22 cellular contexts compared by ENCODE assay signal in the genomic region with DNA sequence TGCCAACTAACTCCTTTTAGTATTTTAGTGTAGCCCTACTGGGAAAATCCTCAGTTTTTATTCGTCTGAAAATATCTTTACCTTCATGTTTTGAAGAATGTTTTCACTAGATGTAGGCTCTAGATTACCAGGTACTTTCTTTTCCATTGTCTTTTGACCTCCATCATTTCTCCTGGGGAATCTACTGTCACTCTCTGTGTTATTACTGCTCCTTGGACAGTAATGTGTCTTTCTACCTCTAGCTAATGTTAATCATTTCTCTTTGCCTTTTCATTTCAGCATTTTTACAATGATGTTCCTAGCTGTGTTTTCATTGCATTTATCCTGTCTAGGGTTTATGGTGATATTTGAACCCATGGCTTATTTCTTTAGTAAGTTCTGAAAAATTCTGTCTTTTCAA.
"Had no signal": no experiment of that assay in that cellular context is flagged by ENCODE, and none has a peak within 500 bp of the region (broad histone marks: within the 10 kb centered on the region; RNA-seq: fewer than 3 reads in every experiment).

No MANE protein-coding gene starts in this region.

- H3K4me1 ChIP-seq: SJSA1 had no signal

- FAIRE-seq: RCC 7860 had no signal

- H3K9ac ChIP-seq: KMS-11 had no signal

- H3K36me3 ChIP-seq: SJSA1 had no signal

- H3K4me2 ChIP-seq: KMS-11 had no signal

- H3K4me3 ChIP-seq: SJSA1, SK-N-MC had no signal

- DNase-seq: IMR-90, Kasumi-1, MM.1S, NCI-H1092 treated with DMSO at 0.1 percent for 48 hours, NCI-H1417 treated with DMSO at 0.1 percent for 48 hours, NCI-H146, NCI-H1694 treated with DMSO at 0.1 percent for 48 hours, NCI-H2029, NCI-H2081 treated with DMSO at 0.1 percent for 48 hours, NCI-H2171, NCI-H226, NCI-H446, NCI-H510A, NCI-H524 treated with DMSO at 0.1 percent for 48 hours, NCI-H69, Right ventricle myocardium superior, RPMI8226, SIG-M5 had no signal

- H3K27ac ChIP-seq: KMS-11, SJSA1, SK-N-MC had no signal
